ENCODE assay signal across 21 cellular contexts in genomic region chr13:107367258-107367657, GRCh38.
DNase-seq lines count a peak whose midpoint lies in the region; ATAC-seq and TF ChIP-seq lines count a peak whose summit lies in the region.
"Had no signal": no experiment of that assay in that cellular context is flagged by ENCODE, and none has a peak within 500 bp of the region (broad histone marks: within the 10 kb centered on the region; RNA-seq: fewer than 3 reads in every experiment).

No MANE protein-coding gene starts in this region.

- no peak for TF ChIP-seq POLR2A in Peyer's patch (IDR thresholded peaks at IDR 0.05)

- no peak overlapping the region for H3K27ac ChIP-seq in Peyer's patch
- H3K27ac ChIP-seq: C4-2B, HL-60, SJSA1 had no signal

- H3K27me3 Mint-ChIP-seq in WTC11 (ENCODE audit: low read depth) = no peaks in the 10 kb centered on the region

- DNase-seq in A172 (ENCODE audit: low spot score) = peak; percentile 20
- peak; percentile 76 for DNase-seq in HT1080 (ENCODE audit: low read depth)
- no peak for DNase-seq in WTC11 (ENCODE audit: low spot score)
- DNase-seq in kidney glomerular epithelial cell (lab: John Stamatoyannopoulos, UW) = peak; percentile 20
- no peak for DNase-seq in SK-N-DZ (ENCODE audit: low spot score)
- DNase-seq in Peyer's patch = no peak
- DNase-seq: 8988T, DMS153, EL, KBM-7, NCI-H1092, NCI-H187, NCI-H510A, NCI-H82 had no signal

- H3K27me3 ChIP-seq in Peyer's patch = no peaks in the 10 kb centered on the region
- H3K27me3 ChIP-seq: SJSA1 had no signal

- peaks cover 6% of the 10 kb centered on the region; the same call in 1 of the 2 replicates for H3K9me3 Mint-ChIP-seq in WTC11

- peaks cover 33% of the 10 kb centered on the region for H3K4me1 Mint-ChIP-seq in WTC11

- CTCF ChIA-PET in WTC11 (lab: Charles Lee) = no interaction called here

- H3K4me3 Mint-ChIP-seq in WTC11 = no peak overlapping the region

- no peaks in the 10 kb centered on the region for H3K36me3 Mint-ChIP-seq in WTC11

- H3K4me1 ChIP-seq in Peyer's patch = no peaks in the 10 kb centered on the region
- H3K4me1 ChIP-seq: HAP-1 had no signal

- POLR2A ChIA-PET in WTC11 (lab: Charles Lee) = no interaction called here

- 0 out of 2 replicates have a peak, but pooled peaks have one; percentile 34 for ATAC-seq in WTC11
- no peak for ATAC-seq in HG03280 (IDR thresholded peaks at IDR 0.05; ENCODE audit: unreplicated experiment)
- no peak for ATAC-seq in HG02798 (IDR thresholded peaks at IDR 0.05; ENCODE audit: poor library complexity, unreplicated experiment)
- ATAC-seq: GM12878 had no signal

- no peaks in the 10 kb centered on the region for H3K9me3 ChIP-seq in Peyer's patch
- H3K9me3 ChIP-seq: HAP-1, SJSA1 had no signal

- no peaks in the 10 kb centered on the region for H3K36me3 ChIP-seq in Peyer's patch
- H3K36me3 ChIP-seq: HAP-1, SJSA1 had no signal

- no peak overlapping the region; the same call in 1 of the 2 replicates for H3K27ac Mint-ChIP-seq in WTC11

- no peak overlapping the region for H3K4me3 ChIP-seq in Peyer's patch
- H3K4me3 ChIP-seq: GM12878, HAP-1, SJSA1 had no signal

- TF ChIP-seq CTCF in WTC11 (IDR thresholded peaks at IDR 0.05) (no peak), Peyer's patch (IDR thresholded peaks at IDR 0.05) (no peak)

TF ChIP-seq in WTC11, 78 proteins besides CTCF, POLR2A, EP300 and RAD21:
- TF ChIP-seq ZMAT4 (CRISPR knock-in tag; IDR thresholded peaks at IDR 0.05) (no peak), SMAD3 (CRISPR knock-in tag; IDR thresholded peaks at IDR 0.05; ENCODE audit: borderline replicate concordance) (no peak), ZBTB21 (CRISPR knock-in tag; IDR thresholded peaks at IDR 0.05; ENCODE audit: borderline replicate concordance) (no peak), MYBL2 (CRISPR knock-in tag; IDR thresholded peaks at IDR 0.05) (no peak), FOXK1 (CRISPR knock-in tag; IDR thresholded peaks at IDR 0.05) (no peak), TCF7 (CRISPR knock-in tag; IDR thresholded peaks at IDR 0.05; ENCODE audit: low read depth) (no peak), TP53 (CRISPR knock-in tag; IDR thresholded peaks at IDR 0.05) (no peak), TEAD1 (CRISPR knock-in tag; IDR thresholded peaks at IDR 0.05) (no peak), AR (CRISPR knock-in tag; IDR thresholded peaks at IDR 0.05) (no peak), CREM (CRISPR knock-in tag; IDR thresholded peaks at IDR 0.05) (no peak), NFYB (CRISPR knock-in tag; conservative IDR thresholded peaks at IDR 0.05; ENCODE audit: low read depth) (no peak), MLX (CRISPR knock-in tag; IDR thresholded peaks at IDR 0.05) (no peak), ZNF416 (CRISPR knock-in tag; IDR thresholded peaks at IDR 0.05) (no peak), FOXJ3 (CRISPR knock-in tag; IDR thresholded peaks at IDR 0.05; ENCODE audit: borderline replicate concordance) (no peak), FOXP1 (CRISPR knock-in tag; IDR thresholded peaks at IDR 0.05; ENCODE audit: borderline replicate concordance) (no peak)
- TF ChIP-seq, protein P1, sequence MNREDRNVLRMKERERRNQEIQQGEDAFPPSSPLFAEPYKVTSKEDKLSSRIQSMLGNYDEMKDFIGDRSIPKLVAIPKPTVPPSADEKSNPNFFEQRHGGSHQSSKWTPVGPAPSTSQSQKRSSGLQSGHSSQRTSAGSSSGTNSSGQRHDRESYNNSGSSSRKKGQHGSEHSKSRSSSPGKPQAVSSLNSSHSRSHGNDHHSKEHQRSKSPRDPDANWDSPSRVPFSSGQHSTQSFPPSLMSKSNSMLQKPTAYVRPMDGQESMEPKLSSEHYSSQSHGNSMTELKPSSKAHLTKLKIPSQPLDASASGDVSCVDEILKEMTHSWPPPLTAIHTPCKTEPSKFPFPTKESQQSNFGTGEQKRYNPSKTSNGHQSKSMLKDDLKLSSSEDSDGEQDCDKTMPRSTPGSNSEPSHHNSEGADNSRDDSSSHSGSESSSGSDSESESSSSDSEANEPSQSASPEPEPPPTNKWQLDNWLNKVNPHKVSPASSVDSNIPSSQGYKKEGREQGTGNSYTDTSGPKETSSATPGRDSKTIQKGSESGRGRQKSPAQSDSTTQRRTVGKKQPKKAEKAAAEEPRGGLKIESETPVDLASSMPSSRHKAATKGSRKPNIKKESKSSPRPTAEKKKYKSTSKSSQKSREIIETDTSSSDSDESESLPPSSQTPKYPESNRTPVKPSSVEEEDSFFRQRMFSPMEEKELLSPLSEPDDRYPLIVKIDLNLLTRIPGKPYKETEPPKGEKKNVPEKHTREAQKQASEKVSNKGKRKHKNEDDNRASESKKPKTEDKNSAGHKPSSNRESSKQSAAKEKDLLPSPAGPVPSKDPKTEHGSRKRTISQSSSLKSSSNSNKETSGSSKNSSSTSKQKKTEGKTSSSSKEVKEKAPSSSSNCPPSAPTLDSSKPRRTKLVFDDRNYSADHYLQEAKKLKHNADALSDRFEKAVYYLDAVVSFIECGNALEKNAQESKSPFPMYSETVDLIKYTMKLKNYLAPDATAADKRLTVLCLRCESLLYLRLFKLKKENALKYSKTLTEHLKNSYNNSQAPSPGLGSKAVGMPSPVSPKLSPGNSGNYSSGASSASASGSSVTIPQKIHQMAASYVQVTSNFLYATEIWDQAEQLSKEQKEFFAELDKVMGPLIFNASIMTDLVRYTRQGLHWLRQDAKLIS (CRISPR knock-in tag; IDR thresholded peaks at IDR 0.05; ENCODE audit: borderline replicate concordance) = no peak
- TF ChIP-seq, protein P2, sequence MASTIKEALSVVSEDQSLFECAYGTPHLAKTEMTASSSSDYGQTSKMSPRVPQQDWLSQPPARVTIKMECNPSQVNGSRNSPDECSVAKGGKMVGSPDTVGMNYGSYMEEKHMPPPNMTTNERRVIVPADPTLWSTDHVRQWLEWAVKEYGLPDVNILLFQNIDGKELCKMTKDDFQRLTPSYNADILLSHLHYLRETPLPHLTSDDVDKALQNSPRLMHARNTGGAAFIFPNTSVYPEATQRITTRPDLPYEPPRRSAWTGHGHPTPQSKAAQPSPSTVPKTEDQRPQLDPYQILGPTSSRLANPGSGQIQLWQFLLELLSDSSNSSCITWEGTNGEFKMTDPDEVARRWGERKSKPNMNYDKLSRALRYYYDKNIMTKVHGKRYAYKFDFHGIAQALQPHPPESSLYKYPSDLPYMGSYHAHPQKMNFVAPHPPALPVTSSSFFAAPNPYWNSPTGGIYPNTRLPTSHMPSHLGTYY (CRISPR knock-in tag; IDR thresholded peaks at IDR 0.05) = no peak

Comparison
In these comparisons a context has a peak if more than half of its experiments do, and no peak if none do; other contexts are left out.
1. DNase-seq: peak in A172 (single experiment), HT1080 (single experiment) and kidney glomerular epithelial cell (single experiment); none in WTC11 (single experiment), SK-N-DZ (single experiment) and Peyer's patch (0 of 3).